Comparison of ENCODE assay signal across 30 cellular contexts in genomic region chr6:161503570-161503969, GRCh38.
"Had no signal": no experiment of that assay in that cellular context is flagged by ENCODE, and none has a peak within 500 bp of the region (broad histone marks: within the 10 kb centered on the region; RNA-seq: fewer than 3 reads in every experiment).

No MANE protein-coding gene starts in this region.

- H3K27ac ChIP-seq: KMS-11, Peyer's patch, SJSA1 had no signal

- H3K9ac ChIP-seq: KMS-11, SK-N-SH had no signal

- H3K36me3 ChIP-seq: Peyer's patch, SJSA1 had no signal

- H3K4me2 ChIP-seq: KMS-11, SK-N-SH had no signal

- H3K9me2 ChIP-seq: SK-N-SH had no signal

- H3K4me3 ChIP-seq: Peyer's patch, SJSA1 had no signal

- DNase-seq: Karpas-422, KBM-7, MM.1S, MV-4-11, NCI-H1092, NCI-H1105, NCI-H1417 treated with DMSO at 0.1 percent for 48 hours, NCI-H1436 treated with DMSO at 0.1 percent for 48 hours, NCI-H1694 treated with DMSO at 0.1 percent for 48 hours, NCI-H187 treated with DMSO at 0.1 percent for 48 hours, NCI-H2029, NCI-H2081, NCI-H226, NCI-H446 treated with DMSO at 0.1 percent for 48 hours, NCI-H510A, NCI-H524, NCI-H526, NCI-H69, NCI-H748 treated with DMSO at 0.1 percent for 48 hours, NCI-H82, OCI-M1, PC-3, Peyer's patch, Right ventricle myocardium superior, RPMI8226, SHP77 treated with DMSO at 0.1 percent for 48 hours, SK-N-SH, SW 1271 had no signal

- H3K9me3 ChIP-seq: Peyer's patch, SK-N-SH had no signal

- H3K4me1 ChIP-seq: Peyer's patch, SJSA1 had no signal

- H3K27me3 ChIP-seq: Peyer's patch, SJSA1 had no signal

- ATAC-seq: PC-3 had no signal
